Comparison of ENCODE assay signal across 20 cellular contexts in genomic region chr2:60406192-60406591, GRCh38.
"Had no signal": no experiment of that assay in that cellular context is flagged by ENCODE, and none has a peak within 500 bp of the region (broad histone marks: within the 10 kb centered on the region; RNA-seq: fewer than 3 reads in every experiment).

No MANE protein-coding gene starts in this region.

- ATAC-seq: activated CD4-positive, CD25-positive, alpha-beta regulatory T cell treated with anti-CD3 and anti-CD28 coated beads, Interleukin-2, amount 50 U/mL, for 24 hours; T-cell had no signal

- H3K4me3 Mint-ChIP-seq: activated naive CD8-positive, alpha-beta T cell treated with anti-CD3 and anti-CD28 coated beads, Interleukin-2, amount 10 ng/mL, durations not matched to agents 7 days and 5 days; neural crest cell; stimulated activated effector memory CD8-positive, alpha-beta T cell treated with anti-CD3 and anti-CD28 coated beads, Interleukin-12 subunit alpha, Interleukin-12 subunit beta, amount 100 ng/mL, for 72 hours; T-cell had no signal

- H3K36me3 ChIP-seq: breast epithelium, esophagus muscularis mucosa, ovary, sigmoid colon, vagina had no signal

- H3K4me1 ChIP-seq: breast epithelium, esophagus muscularis mucosa, sigmoid colon, vagina had no signal

- H3K9me3 Mint-ChIP-seq: activated naive CD8-positive, alpha-beta T cell treated with anti-CD3 and anti-CD28 coated beads, Interleukin-2, amount 10 ng/mL, durations not matched to agents 7 days and 5 days; neural crest cell; stimulated activated effector memory CD8-positive, alpha-beta T cell treated with anti-CD3 and anti-CD28 coated beads, Interleukin-12 subunit alpha, Interleukin-12 subunit beta, amount 100 ng/mL, for 72 hours; T-cell had no signal

- H3K27ac ChIP-seq: breast epithelium, dorsolateral prefrontal cortex, esophagus muscularis mucosa, ovary, sigmoid colon, vagina had no signal

- DNase-seq: activated CD4-positive, alpha-beta T cell treated with anti-CD3 and anti-CD28 coated beads, Interleukin-2, amount 50 U/mL, for 4 hours; activated naive CD4-positive, alpha-beta T cell; activated naive CD8-positive, alpha-beta T cell treated with anti-CD3 and anti-CD28 coated beads, Interleukin-2, amount 10 ng/mL, durations not matched to agents 7 days and 5 days; activated T-cell treated with anti-CD3 and anti-CD28 coated beads for 4 hours; aorta; dorsolateral prefrontal cortex; foreskin fibroblast; kidney glomerular epithelial cell; mesendoderm; ovary; sigmoid colon; stimulated activated CD4-positive, alpha-beta T cell treated with anti-CD3 and anti-CD28 coated beads, Interleukin-1b, Interleukin-23, amount 100 ng/mL, for 48 hours; T-cell; T-helper 9 cell had no signal

- H3K9me3 ChIP-seq: breast epithelium, esophagus muscularis mucosa, ovary, sigmoid colon, vagina had no signal

- H3K4me1 Mint-ChIP-seq: stimulated activated effector memory CD8-positive, alpha-beta T cell treated with anti-CD3 and anti-CD28 coated beads, Interleukin-12 subunit alpha, Interleukin-12 subunit beta, amount 100 ng/mL, for 72 hours; T-cell had no signal

- H3K4me3 ChIP-seq: breast epithelium, dorsolateral prefrontal cortex, esophagus muscularis mucosa, ovary, sigmoid colon, vagina had no signal

- H3K27me3 ChIP-seq: breast epithelium, ovary, sigmoid colon, vagina had no signal

- H3K27ac Mint-ChIP-seq: activated naive CD8-positive, alpha-beta T cell treated with anti-CD3 and anti-CD28 coated beads, Interleukin-2, amount 10 ng/mL, durations not matched to agents 7 days and 5 days; stimulated activated effector memory CD8-positive, alpha-beta T cell treated with anti-CD3 and anti-CD28 coated beads, Interleukin-12 subunit alpha, Interleukin-12 subunit beta, amount 100 ng/mL, for 72 hours; T-cell had no signal
